Comparison of ENCODE assay signal across 1 cellular context in genomic region chr17:28720247-28720996, GRCh38.
TF ChIP-seq lines count a peak whose summit lies in the region.

No MANE protein-coding gene starts in this region.

TF ChIP-seq in HepG2, 621 proteins besides CTCF, POLR2A, EP300 and RAD21 (continued from another document and continues in another):
- TF ChIP-seq ZBTB25 (CRISPR knock-in tag; IDR thresholded peaks at IDR 0.05) (no peak), ATF1 (CRISPR knock-in tag; IDR thresholded peaks at IDR 0.05) (no peak), ZXDC (CRISPR knock-in tag; IDR thresholded peaks at IDR 0.05) (no peak), TP53 (CRISPR knock-in tag; conservative IDR thresholded peaks at IDR 0.05) (no peak), ETS1 (CRISPR knock-in tag; IDR thresholded peaks at IDR 0.05) (no peak), PHB2 (IDR thresholded peaks at IDR 0.05; ENCODE audit: partially characterized antibody) (no peak), U2AF1 (optimal IDR thresholded peaks at IDR 0.05; ENCODE audit: low read depth, low read length) (no peak), YEATS4 (CRISPR knock-in tag; IDR thresholded peaks at IDR 0.05; ENCODE audit: borderline replicate concordance) (0 out of 2 replicates have a peak, but pooled peaks have one; percentile 0), SETDB1 (CRISPR knock-in tag; IDR thresholded peaks at IDR 0.05; ENCODE audit: borderline replicate concordance) (no peak), ZNF629 (CRISPR knock-in tag; conservative IDR thresholded peaks at IDR 0.05) (no peak), PHF21A (CRISPR knock-in tag; IDR thresholded peaks at IDR 0.05) (0 out of 2 replicates have a peak, but pooled peaks have one; percentile 4), NFIC (IDR thresholded peaks at IDR 0.05; ENCODE audit: low read length) (peak; percentile 18; the same call in 1 of the 2 replicates), ZNF143 (CRISPR knock-in tag; IDR thresholded peaks at IDR 0.05) (no peak), ZBTB14 (CRISPR knock-in tag; IDR thresholded peaks at IDR 0.05) (no peak), BHLHE40 (IDR thresholded peaks at IDR 0.05; ENCODE audit: low read length) (no peak), ZNF781 (CRISPR knock-in tag; IDR thresholded peaks at IDR 0.05; ENCODE audit: borderline replicate concordance, not compliant biosample characterization) (no peak), RXRA (CRISPR knock-in tag; IDR thresholded peaks at IDR 0.05) (no peak), ZNF558 (CRISPR knock-in tag; IDR thresholded peaks at IDR 0.05; ENCODE audit: borderline replicate concordance) (0 out of 2 replicates have a peak, but pooled peaks have one; percentile 27), ATF7-NPFF (CRISPR knock-in tag; IDR thresholded peaks at IDR 0.05; ENCODE audit: low read depth) (no peak), PRPF4 (IDR thresholded peaks at IDR 0.05; ENCODE audit: low read depth, low read length, poor library complexity, severe bottlenecking) (no peak), AKNA (CRISPR knock-in tag; IDR thresholded peaks at IDR 0.05; ENCODE audit: borderline replicate concordance) (0 out of 2 replicates have a peak, but pooled peaks have one; percentile 31), PHF5A (CRISPR knock-in tag; IDR thresholded peaks at IDR 0.05; ENCODE audit: low read depth, unreplicated experiment) (peak; percentile 12), ZNF503 (CRISPR knock-in tag; IDR thresholded peaks at IDR 0.05) (no peak), CREB3 (CRISPR knock-in tag; IDR thresholded peaks at IDR 0.05) (no peak), HDAC6 (IDR thresholded peaks at IDR 0.05; ENCODE audit: low read depth, low read length) (no peak), GTF2F1 (IDR thresholded peaks at IDR 0.05; ENCODE audit: low read length) (no peak), ZNF260 (CRISPR knock-in tag; IDR thresholded peaks at IDR 0.05; ENCODE audit: borderline replicate concordance, low read depth) (no peak), ZNF792 (CRISPR knock-in tag; IDR thresholded peaks at IDR 0.05) (no peak), ZNF816 (CRISPR knock-in tag; IDR thresholded peaks at IDR 0.05; ENCODE audit: borderline replicate concordance) (no peak), PCBP1 (IDR thresholded peaks at IDR 0.05; ENCODE audit: borderline replicate concordance, low read depth, low read length) (no peak), NFE2 (CRISPR knock-in tag; IDR thresholded peaks at IDR 0.05) (no peak), SIX1 (CRISPR knock-in tag; IDR thresholded peaks at IDR 0.05; ENCODE audit: borderline replicate concordance) (no peak), ZNF275 (CRISPR knock-in tag; IDR thresholded peaks at IDR 0.05; ENCODE audit: borderline replicate concordance) (no peak), GMEB1 (CRISPR knock-in tag; IDR thresholded peaks at IDR 0.05; ENCODE audit: borderline replicate concordance) (no peak), HOMEZ (CRISPR knock-in tag; IDR thresholded peaks at IDR 0.05; ENCODE audit: low read depth) (no peak), TBL1XR1 (IDR thresholded peaks at IDR 0.05; ENCODE audit: borderline replicate concordance, low read length, partially characterized antibody) (no peak), UBTF (CRISPR knock-in tag; IDR thresholded peaks at IDR 0.05) (peak; percentile 23; the same call in 1 of the 2 replicates), CEBPG (CRISPR knock-in tag; IDR thresholded peaks at IDR 0.05) (no peak)
